2 cellular contexts compared by ENCODE assay signal in the genomic region with DNA sequence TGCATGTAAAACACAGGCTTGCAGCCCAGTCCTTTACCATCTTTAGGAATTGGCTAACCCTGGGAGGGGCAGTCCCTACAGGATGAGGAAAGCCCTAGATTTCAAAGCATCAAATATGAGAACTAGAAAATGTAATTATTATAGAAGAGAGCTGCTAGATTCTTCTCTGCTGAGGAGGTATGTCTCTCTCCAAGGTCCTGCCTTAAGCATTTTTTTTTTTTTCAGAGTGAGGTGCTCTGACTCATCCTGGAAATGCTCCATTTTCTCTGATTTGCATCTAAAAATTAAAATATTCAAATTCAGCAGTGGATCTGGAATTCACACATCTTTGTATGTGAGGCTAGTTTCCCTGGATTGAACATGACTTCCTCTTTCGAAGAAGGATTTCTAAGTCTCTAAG.
TF ChIP-seq lines count a peak whose summit lies in the region.

No MANE protein-coding gene starts in this region.

TF ChIP-seq in A549, 52 proteins besides CTCF, POLR2A, EP300 and RAD21 (continued from another document):
- TF ChIP-seq JUN (IDR thresholded peaks at IDR 0.05) (no peak), MAFK (IDR thresholded peaks at IDR 0.05; ENCODE audit: partially characterized antibody) (no peak), PHF8 (IDR thresholded peaks at IDR 0.05; ENCODE audit: borderline replicate concordance, low read depth) (no peak)
- TF ChIP-seq, protein P1, sequence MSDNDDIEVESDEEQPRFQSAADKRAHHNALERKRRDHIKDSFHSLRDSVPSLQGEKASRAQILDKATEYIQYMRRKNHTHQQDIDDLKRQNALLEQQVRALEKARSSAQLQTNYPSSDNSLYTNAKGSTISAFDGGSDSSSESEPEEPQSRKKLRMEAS (IDR thresholded peaks at IDR 0.05), result no peak

TF ChIP-seq in Ishikawa, 13 proteins besides CTCF, POLR2A, EP300 and RAD21 (continued from another document):
- TF ChIP-seq FOXM1 (IDR thresholded peaks at IDR 0.05; ENCODE audit: borderline replicate concordance, low read depth), result no peak
